ENCODE assay signal across 1 cellular context in genomic region chr1:16440480-16441311, GRCh38.
TF ChIP-seq lines count a peak whose summit lies in the region.

Gene NECAP2, plus strand, starts transcription at chr1:16440724. Its CDS starts 38 bp downstream, at chr1:16440762.

TF ChIP-seq in HEK293, 187 proteins besides CTCF, POLR2A, EP300 and RAD21 (continued from another document):
- no peak for TF ChIP-seq BCL6B (tag by site-specific recombination; IDR thresholded peaks at IDR 0.05)
- no peak for TF ChIP-seq ZNF48 (tag by site-specific recombination; IDR thresholded peaks at IDR 0.05)
- TF ChIP-seq ZNF624 (tag by site-specific recombination; IDR thresholded peaks at IDR 0.05), result no peak
- TF ChIP-seq ZNF843 (tag by site-specific recombination; IDR thresholded peaks at IDR 0.05), result peak; percentile 79
- TF ChIP-seq GLIS1 (tag by site-specific recombination; IDR thresholded peaks at IDR 0.05), result peak; percentile 67
- 0 out of 2 replicates have a peak, but pooled peaks have one; percentile 11 for TF ChIP-seq SCRT1 (tag by site-specific recombination; IDR thresholded peaks at IDR 0.05; ENCODE audit: borderline replicate concordance)
- TF ChIP-seq ZNF169 (tag by site-specific recombination; IDR thresholded peaks at IDR 0.05), result no peak
- no peak for TF ChIP-seq ZSCAN18 (tag by site-specific recombination; IDR thresholded peaks at IDR 0.05)
- no peak for TF ChIP-seq MZF1 (tag by site-specific recombination; IDR thresholded peaks at IDR 0.05; ENCODE audit: borderline replicate concordance)
- peak; percentile 90 for TF ChIP-seq ZNF518A (tag by site-specific recombination; conservative IDR thresholded peaks at IDR 0.05; ENCODE audit: low read depth)
- no peak for TF ChIP-seq ZNF513 (tag by site-specific recombination; IDR thresholded peaks at IDR 0.05)
- peak; percentile 50; the same call in 1 of the 2 replicates for TF ChIP-seq KLF7 (tag by site-specific recombination; IDR thresholded peaks at IDR 0.05; ENCODE audit: borderline replicate concordance)
- TF ChIP-seq ZNF596 (tag by site-specific recombination; IDR thresholded peaks at IDR 0.05), result no peak
- 0 out of 2 replicates have a peak, but pooled peaks have one; percentile 64 for TF ChIP-seq ZNF561 (tag by site-specific recombination; IDR thresholded peaks at IDR 0.05; ENCODE audit: borderline replicate concordance)
- peak; percentile 95 for TF ChIP-seq ZNF335 (tag by site-specific recombination; conservative IDR thresholded peaks at IDR 0.05)
- TF ChIP-seq ZNF560 (tag by site-specific recombination; IDR thresholded peaks at IDR 0.05; ENCODE audit: borderline replicate concordance), result no peak
- no peak for TF ChIP-seq ZNF558 (tag by site-specific recombination; IDR thresholded peaks at IDR 0.05)
- no peak for TF ChIP-seq ZNF416 (tag by site-specific recombination; IDR thresholded peaks at IDR 0.05)
- TF ChIP-seq ZXDB (tag by site-specific recombination; IDR thresholded peaks at IDR 0.05), result peak; percentile 90
- TF ChIP-seq YY1 (tag by site-specific recombination; IDR thresholded peaks at IDR 0.05), result peak; percentile 81
- no peak for TF ChIP-seq ZNF658 (tag by site-specific recombination; IDR thresholded peaks at IDR 0.05)
- TF ChIP-seq ZNF26 (tag by site-specific recombination; IDR thresholded peaks at IDR 0.05), result no peak
TF ChIP-seq in HEK293: peak in this region for 75.
